2 cellular contexts compared by ENCODE assay signal in the genomic region with DNA sequence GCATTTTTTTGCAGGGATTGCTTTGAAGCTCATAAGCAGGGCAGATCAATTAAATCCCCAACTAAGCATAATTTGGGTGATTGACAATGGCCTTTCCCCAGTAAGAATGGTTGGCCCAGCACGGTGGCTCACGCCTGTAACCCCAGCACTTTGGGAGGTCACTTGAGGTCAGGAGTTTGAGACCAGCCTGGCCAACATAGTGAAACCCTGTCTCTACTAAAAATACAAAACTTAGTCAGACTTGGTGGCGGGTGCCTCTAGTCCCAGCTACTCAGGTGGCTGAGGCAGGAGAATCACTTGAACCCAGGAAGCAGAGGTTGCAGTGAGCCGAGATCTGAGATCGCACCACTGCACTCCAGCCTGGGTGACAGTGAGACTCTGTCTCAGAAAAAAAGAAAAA. TPM values are rescaled to one million over a fixed set of nuclear protein-coding genes. Genes with fewer than 3 reads are reported as not detected.
"Had no signal": no experiment of that assay in that cellular context is flagged by ENCODE, and none has a peak within 500 bp of the region (broad histone marks: within the 10 kb centered on the region; RNA-seq: fewer than 3 reads in every experiment).

No MANE protein-coding gene starts in this region.

RNA-seq across cellular contexts. Expression of gene IL1RAPL1, which starts 58.9 kb away (rescaled TPM):
- total RNA-seq: upper lobe of right lung, vagina had no signal
